In genomic region chr1:32779242-32779641, GRCh38 we compare ENCODE assay signal across 1 cellular context.
TF ChIP-seq lines count a peak whose summit lies in the region.

No MANE protein-coding gene starts in this region.

TF ChIP-seq in K562, 482 proteins besides CTCF, POLR2A, EP300 and RAD21:
- TF ChIP-seq TCFL5 (CRISPR knock-in tag; conservative IDR thresholded peaks at IDR 0.05): no peak
- TF ChIP-seq POLR2AphosphoS2 (IDR thresholded peaks at IDR 0.05; ENCODE audit: low read length): peak; percentile 54; the same call in 1 of the 2 replicates
